20 cellular contexts compared by ENCODE assay signal in genomic region chr7:2726316-2727018, GRCh38. TPM values are rescaled to one million over a fixed set of nuclear protein-coding genes. Genes with fewer than 3 reads are reported as not detected.
DNase-seq lines count a peak whose midpoint lies in the region; ATAC-seq and TF ChIP-seq lines count a peak whose summit lies in the region.
"Had no signal": no experiment of that assay in that cellular context is flagged by ENCODE, and none has a peak within 500 bp of the region (broad histone marks: within the 10 kb centered on the region; RNA-seq: fewer than 3 reads in every experiment).

No MANE protein-coding gene starts in this region.

- H3K4me1 ChIP-seq in right cardiac atrium (ENCODE audit: control insufficient read depth, insufficient read depth, low read length) (peaks cover 3% of the 10 kb centered on the region), spleen (peaks cover 3 to 44% (median 24%) of the 10 kb centered on the region in 6 donors), testis (peaks cover 22% of the 10 kb centered on the region)
- H3K4me1 ChIP-seq: A549 had no signal

- H3K36me3 ChIP-seq in H7 (replicated peaks; ENCODE audit: control insufficient read depth, insufficient read depth, low read length) (peaks cover 19% of the 10 kb centered on the region), spleen (peaks cover 0 to 82% (median 17%) of the 10 kb centered on the region in 6 donors), testis (ENCODE audit: low read depth, missing control alignments) (no peaks in the 10 kb centered on the region)

- ATAC-seq in right cardiac atrium, result no peak
- ATAC-seq: A549, psoas muscle had no signal

- H3K9me3 ChIP-seq in right cardiac atrium (ENCODE audit: control insufficient read depth, low read length) (no peaks in the 10 kb centered on the region), spleen (no peaks in the 10 kb centered on the region), testis (no peaks in the 10 kb centered on the region)
- H3K9me3 ChIP-seq: A549, psoas muscle had no signal

- DNase-seq in activated CD8-positive, alpha-beta memory T cell treated with anti-CD3 and anti-CD28 coated beads, Interleukin-2, amount 50 U/mL, for 48 hours, result peak; percentile 40
- DNase-seq in activated CD8-positive, alpha-beta memory T cell treated with anti-CD3 and anti-CD28 coated beads, Interleukin-2, amount 50 U/mL, for 4 hours, result no peak
- DNase-seq in H7 (peak; percentile 28), right cardiac atrium (peak in 2 of 3 donors; percentile 18 to 41), spleen (peak; percentile 71), retina (no peak), testis (no peak)
- DNase-seq in activated naive CD4-positive, alpha-beta T cell treated with anti-CD3 and anti-CD28 coated beads for 36 hours, result no peak
- DNase-seq: activated CD4-positive, alpha-beta T cell treated with anti-CD3 and anti-CD28 coated beads for 1 hour; activated gamma-delta T cell treated with Interleukin-2 at 50 U/mL for 16 hours; anterior cingulate cortex; central memory CD4-positive, alpha-beta T cell; MV-4-11; NCI-H1694 treated with DMSO at 0.1 percent for 48 hours; NCI-H526 treated with DMSO at 0.1 percent for 48 hours; stimulated activated CD4-positive, alpha-beta T cell treated with anti-CD3 and anti-CD28 coated beads, Interleukin-12 subunit alpha, Interleukin-12 subunit beta, amount 100 ng/mL, for 4 hours; SW 1271 had no signal

- H3K27me3 Mint-ChIP-seq in activated naive CD4-positive, alpha-beta T cell treated with anti-CD3 and anti-CD28 coated beads for 36 hours (ENCODE audit: low read depth), result no peaks in the 10 kb centered on the region

- no peak for TF ChIP-seq CTCF in spleen (IDR thresholded peaks at IDR 0.05 in 8 of 11, conservative IDR thresholded peaks at IDR 0.05 in 3 of 11)
- TF ChIP-seq CTCF in testis (IDR thresholded peaks at IDR 0.05), result no peak

- H3K4me3 Mint-ChIP-seq in activated naive CD4-positive, alpha-beta T cell treated with anti-CD3 and anti-CD28 coated beads for 36 hours, result no peak overlapping the region

- peaks cover 3% of the 10 kb centered on the region for H3K36me3 Mint-ChIP-seq in activated naive CD4-positive, alpha-beta T cell treated with anti-CD3 and anti-CD28 coated beads for 36 hours (ENCODE audit: low read depth)

- H3K4me1 Mint-ChIP-seq in activated naive CD4-positive, alpha-beta T cell treated with anti-CD3 and anti-CD28 coated beads for 36 hours (ENCODE audit: low read depth), result no peaks in the 10 kb centered on the region

- H3K27ac Mint-ChIP-seq in activated naive CD4-positive, alpha-beta T cell treated with anti-CD3 and anti-CD28 coated beads for 36 hours, result no peak overlapping the region

- TF ChIP-seq POLR2A in spleen (IDR thresholded peaks at IDR 0.05) (no peak), testis (IDR thresholded peaks at IDR 0.05) (no peak)

- intact Hi-C loops in right cardiac atrium (cut with DNase I), result no loop called here
- intact Hi-C loops in spleen (cut with DNase I; ENCODE audit: low total_unique reads), result no loop called here
- intact Hi-C loops in testis (cut with DNase I; ENCODE audit: low total_unique reads), result no loop called here
- intact Hi-C loops in activated naive CD4-positive, alpha-beta T cell treated with anti-CD3 and anti-CD28 coated beads for 36 hours (cut with micrococcal nuclease), result loop anchor here (10.0 kb wide), 1 partner anchor 428 kb away; no protein-coding TSS in a partner anchor

- no peak overlapping the region for H3K4me3 ChIP-seq in H7 (ENCODE audit: insufficient read depth, low read depth, low read length)
- H3K4me3 ChIP-seq in right cardiac atrium (ENCODE audit: low read length), result no peak overlapping the region
- H3K4me3 ChIP-seq in spleen, result no peak overlapping the region
- no peak overlapping the region for H3K4me3 ChIP-seq in testis
- H3K4me3 ChIP-seq: A549, psoas muscle had no signal

- 91% methylated on average over 18 of the region's 18 CpGs for WGBS in right cardiac atrium
- WGBS in spleen, 5 donors, result 88 to 96% (median 90%) methylated on average over 14 to 18 of the region's 18 CpGs
- 88 to 93% methylated on average over 14 to 18 of the region's 18 CpGs for WGBS in testis, 2 donors

- H3K27me3 ChIP-seq in H7 (ENCODE audit: control insufficient read depth, insufficient read depth, low read length), result no peaks in the 10 kb centered on the region
- H3K27me3 ChIP-seq in right cardiac atrium (ENCODE audit: control insufficient read depth, insufficient read depth), result no peaks in the 10 kb centered on the region
- H3K27me3 ChIP-seq in spleen (replicated peaks in 1 of 7), result no peaks in the 10 kb centered on the region
- no peaks in the 10 kb centered on the region for H3K27me3 ChIP-seq in testis

- no peaks in the 10 kb centered on the region for H3K9me3 Mint-ChIP-seq in activated naive CD4-positive, alpha-beta T cell treated with anti-CD3 and anti-CD28 coated beads for 36 hours

- CTCF ChIA-PET in activated naive CD4-positive, alpha-beta T cell treated with anti-CD3 and anti-CD28 coated beads for 36 hours (lab: Charles Lee), result interaction anchor here (1.1 to 1.8 kb wide), 3 partner anchors 8 to 17 kb away, joined by 3 to 9 read pairs (median 7); no protein-coding TSS in a partner anchor

- H3K27ac ChIP-seq in right cardiac atrium (ENCODE audit: low read length) (no peak overlapping the region), spleen (no peak overlapping the region), testis (no peak overlapping the region)
- H3K27ac ChIP-seq: A549, psoas muscle had no signal

RNA-seq across cellular contexts. Expression of gene AMZ1, which starts 38.5 kb away (rescaled TPM):
- total RNA-seq in H7 (2014; rRNA removed; shearing (Covaris generic)), result 0.07 TPM in 1 of 2 replicates, not detected in the other
- total RNA-seq in right cardiac atrium (1 to 10 TPM in 1 of 4 donors, under 1 TPM in 3; 0.45 to 1.0 (median 0.91) TPM), spleen (1 to 10 TPM in 6 of 7 donors, under 1 TPM in 1; 0.97 to 3.4 (median 1.9) TPM), testis (1 to 10 TPM; 1.1 to 2.7 TPM)
- polyA plus RNA-seq in right cardiac atrium (0.36 TPM), spleen (1 to 10 TPM in 1 of 3 donors, under 1 TPM in 2; 0.20 to 1.6 (median 0.57) TPM), testis (ENCODE audit: insufficient read depth, low read depth, low replicate concordance) (3.2 TPM)
- total RNA-seq in activated naive CD4-positive, alpha-beta T cell treated with anti-CD3 and anti-CD28 coated beads for 36 hours, result under 1 TPM; 0.36 to 0.47 TPM
- total RNA-seq: psoas muscle had no signal
- polyA plus RNA-seq: neural cell had no signal

Comparison
In these comparisons a context has a peak if more than half of its experiments do, and no peak if none do; other contexts are left out.
1. DNase-seq: peak in activated CD8-positive, alpha-beta memory T cell treated with anti-CD3 and anti-CD28 coated beads, Interleukin-2, amount 50 U/mL, for 48 hours (single experiment), H7 (single experiment), right cardiac atrium (2 of 3) and spleen (single experiment); none in activated CD8-positive, alpha-beta memory T cell treated with anti-CD3 and anti-CD28 coated beads, Interleukin-2, amount 50 U/mL, for 4 hours (single experiment), retina (single experiment), testis (single experiment) and activated naive CD4-positive, alpha-beta T cell treated with anti-CD3 and anti-CD28 coated beads for 36 hours (single experiment).